9 cellular contexts compared by ENCODE assay signal in genomic region chr3:57949779-57950618, GRCh38. TPM values are rescaled to one million over a fixed set of nuclear protein-coding genes. Genes with fewer than 3 reads are reported as not detected.
A peak's percentile ranks its signal among the peaks of the same experiment; 100 is the strongest.
DNase-seq lines count a peak whose midpoint lies in the region; ATAC-seq, FAIRE-seq and TF ChIP-seq lines count a peak whose summit lies in the region.
"Had no signal": no experiment of that assay in that cellular context is flagged by ENCODE, and none has a peak within 500 bp of the region (broad histone marks: within the 10 kb centered on the region; RNA-seq: fewer than 3 reads in every experiment).

No MANE protein-coding gene starts in this region.

- TF ChIP-seq CTCF in Calu3 (IDR thresholded peaks at IDR 0.05; ENCODE audit: unreplicated experiment) (peak; percentile 39), fibroblast of mammary gland (conservative IDR thresholded peaks at IDR 0.05; ENCODE audit: control insufficient read depth, insufficient read depth, low read depth, low read length) (peak; percentile 33)

- no TSS peak for BruUV-seq in Calu3 (replicated peaks; lab: Mats Ljungman, UMichigan)

- H3K4me3 ChIP-seq in fibroblast of mammary gland (ENCODE audit: control insufficient read depth, low read depth, low read length) = no peak overlapping the region

- DNase-seq in Calu3 (peak; percentile 76), RPMI8226 (peak; percentile 15), fibroblast of mammary gland (ENCODE audit: low read depth) (peak; percentile 42), posterior vena cava (ENCODE audit: low spot score) (peak; percentile 79), Ammon's horn (ENCODE audit: low spot score) (no peak), sciatic nerve (ENCODE audit: low spot score) (no peak), GM12891 (ENCODE audit: insufficient read length, low spot score) (no peak)
- DNase-seq: NCI-H1694 treated with DMSO at 0.1 percent for 48 hours had no signal

- no peak for TF ChIP-seq POLR2A in GM12891 (IDR thresholded peaks at IDR 0.05; ENCODE audit: low read depth, low read length)

- H3K4me3 Mint-ChIP-seq in Calu3 (ENCODE audit: low read depth, unreplicated experiment) = no peak overlapping the region

- peaks cover 28% of the 10 kb centered on the region for H3K4me1 Mint-ChIP-seq in Calu3 (ENCODE audit: low read depth, unreplicated experiment)

- FAIRE-seq in GM12891 (lab: Jason Lieb, UNC) = no peak

- no peaks in the 10 kb centered on the region for H3K27me3 Mint-ChIP-seq in Calu3 (ENCODE audit: unreplicated experiment)

- H3K36me3 Mint-ChIP-seq in Calu3 (ENCODE audit: insufficient read depth, unreplicated experiment) = peaks cover 10% of the 10 kb centered on the region

- CTCF ChIA-PET in Calu3 (lab: Charles Lee) = interaction anchor here (0.9 kb wide), 1 partner anchor 58 kb away, joined by 4 read pairs; the partner anchor contains the start of gene FLNB

- no peaks in the 10 kb centered on the region for H3K9me3 Mint-ChIP-seq in Calu3 (ENCODE audit: low read depth, unreplicated experiment)

- no peak for ATAC-seq in sciatic nerve
- ATAC-seq in GM19463 (IDR thresholded peaks at IDR 0.05; ENCODE audit: unreplicated experiment) = no peak

- peak overlapping the region; percentile 72 for H3K27ac Mint-ChIP-seq in Calu3 (ENCODE audit: unreplicated experiment)

- intact Hi-C loops in Calu3 (cut with micrococcal nuclease; ENCODE audit: unreplicated experiment) (no loop called here), posterior vena cava (cut with DNase I) (no loop called here), sciatic nerve (cut with DNase I) (no loop called here)

TF ChIP-seq in GM12891, 5 proteins besides CTCF, POLR2A, EP300 and RAD21:
- TF ChIP-seq POLR2AphosphoS5 (IDR thresholded peaks at IDR 0.05; ENCODE audit: low read depth, low read length) (no peak), PAX5 (IDR thresholded peaks at IDR 0.05; ENCODE audit: insufficient read depth, low read length, severe bottlenecking) (no peak), TAF1 (IDR thresholded peaks at IDR 0.05; ENCODE audit: low read depth, low read length) (no peak), POU2F2 (IDR thresholded peaks at IDR 0.05; ENCODE audit: low read depth, low read length) (no peak), SPI1 (IDR thresholded peaks at IDR 0.05; ENCODE audit: low read depth, low read length) (no peak)

RNA-seq across cellular contexts. Expression of gene FLNB, which starts 58.2 kb away (rescaled TPM):
- total RNA-seq in Calu3 (2022) (136 and 147 TPM in 2 replicates), posterior vena cava (100 to 1,000 TPM; 130 to 133 TPM), sciatic nerve (514 TPM)
- 23.1 TPM for polyA plus RNA-seq in GM12891 (2012; ENCODE audit: low read depth, missing spikeins)

Comparison
In these comparisons a context has a peak if more than half of its experiments do, and no peak if none do; other contexts are left out.
1. DNase-seq: peak in Calu3 (single experiment), RPMI8226 (single experiment), fibroblast of mammary gland (single experiment) and posterior vena cava (single experiment); none in Ammon's horn (single experiment), sciatic nerve (single experiment) and GM12891 (single experiment).